24 cellular contexts compared by ENCODE assay signal in the genomic region with DNA sequence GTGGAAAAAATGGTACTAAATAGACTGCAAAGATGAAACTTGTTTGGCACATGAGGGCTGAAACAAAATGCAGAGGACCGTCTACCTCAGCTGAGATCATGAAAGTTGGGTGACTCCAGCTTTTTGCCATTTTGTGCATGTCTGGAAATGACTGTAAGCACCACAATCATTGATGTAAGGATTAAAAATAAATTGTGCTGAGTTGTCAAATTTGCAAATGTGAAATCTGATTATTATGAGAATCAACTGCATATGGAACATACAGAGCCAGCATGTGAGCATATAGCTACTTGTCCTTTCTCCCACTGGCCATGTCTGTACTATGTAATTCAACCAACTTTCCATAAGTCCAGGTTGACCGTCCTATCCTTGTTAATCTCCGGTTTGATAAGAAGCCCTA.
DNase-seq lines count a peak whose midpoint lies in the region; ATAC-seq, FAIRE-seq and TF ChIP-seq lines count a peak whose summit lies in the region.
"Had no signal": no experiment of that assay in that cellular context is flagged by ENCODE, and none has a peak within 500 bp of the region (broad histone marks: within the 10 kb centered on the region; RNA-seq: fewer than 3 reads in every experiment).

No MANE protein-coding gene starts in this region.

- 31% methylated on average over 3 of the region's 3 CpGs for WGBS in A549 (ENCODE audit: missing lambda C conversion rate)
- 50% methylated on average over 1 of the region's 3 CpGs; no CpG with 5 or more reads in 1 of the 2 experiments for WGBS in IMR-90 (ENCODE audit: extremely low coverage in 2 of 2, insufficient read length in 1 of 2), 2 experiments
- 95% methylated on average over 3 of the region's 3 CpGs; no CpG with 5 or more reads in 1 of the 2 experiments for WGBS in H1 (ENCODE audit: extremely low coverage in 1 of 2, insufficient coverage in 1 of 2, insufficient read length in 1 of 2, insufficient replicate concordance in 2 of 2, low coverage in 1 of 2, low lambda C conversion rate in 2 of 2, missing lambda C conversion rate in 1 of 2), 2 experiments

- peaks cover 16% of the 10 kb centered on the region for H3K9me3 Mint-ChIP-seq in CD8-positive, alpha-beta T cell

- TF ChIP-seq POLR2A in A549 (IDR thresholded peaks at IDR 0.05; ENCODE audit: low read length) (no peak), IMR-90 (IDR thresholded peaks at IDR 0.05; ENCODE audit: low read depth, low read length) (no peak), H1 (IDR thresholded peaks at IDR 0.05; ENCODE audit: control extremely low read depth in 1 of 2, low read depth in 2 of 2, low read length in 2 of 2) (no peak)

- POLR2A ChIA-PET in A549 (lab: Yijun Ruan, JAX) (no interaction called here), IMR-90 (lab: Charles Lee; ENCODE audit: unreplicated experiment) (no interaction called here), H1 (lab: Charles Lee; ENCODE audit: partially characterized antibody) (no interaction called here)
- POLR2A ChIA-PET in CD8-positive, alpha-beta T cell (lab: Charles Lee) = no interaction called here

- H4K91ac ChIP-seq in IMR-90 (ENCODE audit: insufficient read depth, low read depth, low read length) (no peak overlapping the region), H1 (replicated peaks; ENCODE audit: insufficient read length, low read length) (no peak overlapping the region)

- H2AK9ac ChIP-seq in IMR-90 (replicated peaks; ENCODE audit: low read depth, low read length, poor library complexity) = no peak overlapping the region

- H3K23ac ChIP-seq in IMR-90 (ENCODE audit: low read depth, low read length) (no peak overlapping the region), H1 (ENCODE audit: insufficient read length) (no peak overlapping the region)

- in situ Hi-C loops in IMR-90 (cut with MboI; ENCODE audit: low sequenced_read_pairs) = no loop called here

- H3K36me3 ChIP-seq in IMR-90 (ENCODE audit: control insufficient read depth, insufficient read depth, low read length) = no peaks in the 10 kb centered on the region
- no peaks in the 10 kb centered on the region for H3K36me3 ChIP-seq in H1 (ENCODE audit: control insufficient read depth in 2 of 4, insufficient read depth in 4 of 4, low read length in 3 of 4)
- no peaks in the 10 kb centered on the region for H3K36me3 ChIP-seq in CD8-positive, alpha-beta T cell (ENCODE audit: insufficient read depth, low read length)
- H3K36me3 ChIP-seq: BLaER1 treated with 17β-estradiol and CSF1 and Interleukin-3, amounts not matched to agents 10 nM and 100 nM had no signal

- H2BK20ac ChIP-seq in IMR-90 (ENCODE audit: low read depth, low read length) (no peak overlapping the region), H1 (ENCODE audit: low read length) (no peak overlapping the region)

- H3K27me3 Mint-ChIP-seq in CD8-positive, alpha-beta T cell (ENCODE audit: low read depth) = no peaks in the 10 kb centered on the region
- H3K27me3 Mint-ChIP-seq: B cell; CD4-positive, alpha-beta T cell; CD8-positive, alpha-beta memory T cell had no signal

- no peak overlapping the region for H3K27ac Mint-ChIP-seq in CD8-positive, alpha-beta T cell
- H3K27ac Mint-ChIP-seq: B cell; CD4-positive, alpha-beta T cell; CD8-positive, alpha-beta memory T cell had no signal

- H3K9me3 ChIP-seq in A549 (no peaks in the 10 kb centered on the region; the same call in 2 of the 3 replicates), IMR-90 (ENCODE audit: control insufficient read depth, insufficient read depth, low read length) (peaks cover 3% of the 10 kb centered on the region; the same call in 1 of the 2 replicates), H1 (ENCODE audit: insufficient read depth in 2 of 2, low read depth in 1 of 2, low read length in 1 of 2) (no peaks in the 10 kb centered on the region)
- no peaks in the 10 kb centered on the region for H3K9me3 ChIP-seq in CD8-positive, alpha-beta T cell (ENCODE audit: low read length)

- H4K5ac ChIP-seq in IMR-90 (ENCODE audit: low read depth, low read length) = no peak overlapping the region
- H4K5ac ChIP-seq in H1 (ENCODE audit: insufficient read length, low read depth, low read length) = no peak overlapping the region

- CTCF ChIA-PET in A549 (lab: Yijun Ruan, JAX) (no interaction called here), IMR-90 (lab: Yijun Ruan, JAX) (no interaction called here), H1 (lab: Charles Lee; ENCODE audit: partially characterized antibody) (no interaction called here)
- CTCF ChIA-PET in CD8-positive, alpha-beta T cell (lab: Charles Lee) = no interaction called here

- no peak overlapping the region for H3K4me3 Mint-ChIP-seq in CD8-positive, alpha-beta T cell
- H3K4me3 Mint-ChIP-seq: B cell; CD4-positive, alpha-beta T cell; CD8-positive, alpha-beta memory T cell had no signal

- H2BK15ac ChIP-seq in IMR-90 (ENCODE audit: low read depth, low read length) = no peak overlapping the region
- no peak overlapping the region for H2BK15ac ChIP-seq in H1 (ENCODE audit: low read length)

- no peak for FAIRE-seq in A549 (lab: Jason Lieb, UNC)
- FAIRE-seq in H1 (lab: Jason Lieb, UNC) = no peak
- FAIRE-seq: A204.1, GM12878, GM12892, GM18507 had no signal

- intact Hi-C loops in IMR-90 (cut with micrococcal nuclease) = no loop called here
- intact Hi-C loops in CD8-positive, alpha-beta T cell (cut with DNase I, micrococcal nuclease) = no loop called here

- no peak overlapping the region for H3K9ac ChIP-seq in IMR-90 (ENCODE audit: low read depth, low read length)
- no peak overlapping the region for H3K9ac ChIP-seq in H1 (replicated peaks in 1 of 4; ENCODE audit: extremely low read depth in 1 of 4, low read depth in 3 of 4, low read length in 3 of 4)
- H3K9ac ChIP-seq: BLaER1 treated with 17β-estradiol and CSF1 and Interleukin-3, amounts not matched to agents 10 nM and 100 nM had no signal

- DNase-seq in A549 (ENCODE audit: low read depth in 1 of 2, low spot score in 1 of 2) (no peak), IMR-90 (no peak), H1 (ENCODE audit: low read depth in 1 of 2, low spot score in 2 of 2) (no peak), superior temporal gyrus (ENCODE audit: extremely low spot score) (no peak)
- DNase-seq in CD8-positive, alpha-beta T cell = no peak
- DNase-seq: 8988T; AML-193; CD4-positive, alpha-beta T cell; CD8-positive, alpha-beta memory T cell; COR-L47; DMS 273 treated with DMSO at 0.1 percent for 48 hours; DMS153; DMS53; DMS79; DND-41; EL; GDM1 had no signal

- H3K18ac ChIP-seq in IMR-90 (ENCODE audit: low read depth, low read length) (no peak overlapping the region), H1 (ENCODE audit: extremely low read depth, low read length) (no peak overlapping the region)

- H2AFZ ChIP-seq in IMR-90 (replicated peaks; ENCODE audit: low read length, poor library complexity) = no peak overlapping the region
- H2AFZ ChIP-seq in H1 (ENCODE audit: low read length) = no peak overlapping the region

- H3K79me1 ChIP-seq in IMR-90 (ENCODE audit: low read depth in 1 of 2, low read length in 2 of 2) = no peaks in the 10 kb centered on the region
- H3K79me1 ChIP-seq in H1 (ENCODE audit: low read depth, low read length) = no peaks in the 10 kb centered on the region

- H3K4me1 ChIP-seq in A549 (no peaks in the 10 kb centered on the region), IMR-90 (ENCODE audit: control insufficient read depth, insufficient read depth, low read length) (no peaks in the 10 kb centered on the region), H1 (replicated peaks in 1 of 4; ENCODE audit: control insufficient read depth in 3 of 4, insufficient read depth in 4 of 4, low read length in 3 of 4) (no peaks in the 10 kb centered on the region)
- no peaks in the 10 kb centered on the region for H3K4me1 ChIP-seq in CD8-positive, alpha-beta T cell (ENCODE audit: insufficient read depth, low read length)
- H3K4me1 ChIP-seq: BLaER1 treated with 17β-estradiol and CSF1 and Interleukin-3, amounts not matched to agents 10 nM and 100 nM had no signal

- H3K27ac ChIP-seq in A549 (no peak overlapping the region), IMR-90 (ENCODE audit: insufficient read depth, low read length) (no peak overlapping the region), H1 (ENCODE audit: low read depth, low read length) (no peak overlapping the region)
- no peak overlapping the region for H3K27ac ChIP-seq in CD8-positive, alpha-beta T cell (ENCODE audit: low read depth, low read length)
- H3K27ac ChIP-seq: BLaER1 treated with 17β-estradiol and CSF1 and Interleukin-3, amounts not matched to agents 10 nM and 100 nM; C4-2B had no signal

- no peak overlapping the region for H3K4me3 ChIP-seq in A549
- H3K4me3 ChIP-seq in IMR-90 (ENCODE audit: insufficient read depth, low read depth, low read length) = no peak overlapping the region
- no peak overlapping the region for H3K4me3 ChIP-seq in H1 (ENCODE audit: extremely low read depth in 1 of 4, insufficient read depth in 2 of 4, low read depth in 3 of 4, low read length in 4 of 4)
- no peak overlapping the region for H3K4me3 ChIP-seq in CD8-positive, alpha-beta T cell (ENCODE audit: low read depth, low read length)
- H3K4me3 ChIP-seq: BLaER1 treated with 17β-estradiol and CSF1 and Interleukin-3, amounts not matched to agents 10 nM and 100 nM; GM12878 had no signal

- TF ChIP-seq CTCF in A549 (IDR thresholded peaks at IDR 0.05) (no peak), IMR-90 (conservative IDR thresholded peaks at IDR 0.05; ENCODE audit: low read depth, low read length) (no peak), H1 (IDR thresholded peaks at IDR 0.05; ENCODE audit: control extremely low read depth in 1 of 3, insufficient read depth in 1 of 3, low read depth in 1 of 3, low read length in 3 of 3) (no peak)
- no peak for TF ChIP-seq CTCF in CD8-positive, alpha-beta T cell (IDR thresholded peaks at IDR 0.05)

- H3K4me2 ChIP-seq in A549 (no peak overlapping the region), IMR-90 (ENCODE audit: low read depth, low read length) (no peak overlapping the region), H1 (ENCODE audit: insufficient read depth in 1 of 2, low read depth in 2 of 2, low read length in 2 of 2) (no peak overlapping the region)
- H3K4me2 ChIP-seq: BLaER1 treated with 17β-estradiol and CSF1 and Interleukin-3, amounts not matched to agents 10 nM and 100 nM had no signal

- H4K8ac ChIP-seq in IMR-90 (ENCODE audit: low read depth in 2 of 2, low read length in 2 of 2) (no peak overlapping the region), H1 (ENCODE audit: extremely low read depth, insufficient read depth, low read length) (no peak overlapping the region)

- TF ChIP-seq EP300 in A549 (IDR thresholded peaks at IDR 0.05) = no peak
- no peak for TF ChIP-seq EP300 in H1 (IDR thresholded peaks at IDR 0.05; ENCODE audit: borderline replicate concordance in 1 of 2, low read depth in 2 of 2, low read length in 2 of 2)

- H2BK120ac ChIP-seq in IMR-90 (ENCODE audit: low read depth, low read length) (no peak overlapping the region), H1 (replicated peaks; ENCODE audit: low read depth, low read length) (no peak overlapping the region)

- no peak overlapping the region for H2BK12ac ChIP-seq in H1 (ENCODE audit: low read depth, low read length)

- H3K36me3 Mint-ChIP-seq in CD8-positive, alpha-beta T cell = no peaks in the 10 kb centered on the region
- H3K36me3 Mint-ChIP-seq: CD8-positive, alpha-beta memory T cell had no signal

- BruUV-seq in IMR-90 (replicated peaks; lab: Mats Ljungman, UMichigan) = no TSS peak

- H3K9me1 ChIP-seq in IMR-90 (ENCODE audit: insufficient read depth, low read length) = no peaks in the 10 kb centered on the region

- H3K4me1 Mint-ChIP-seq in CD8-positive, alpha-beta T cell (ENCODE audit: low read depth) = no peaks in the 10 kb centered on the region
- H3K4me1 Mint-ChIP-seq: B cell; CD8-positive, alpha-beta memory T cell had no signal

- H3K79me2 ChIP-seq in H1 (ENCODE audit: control insufficient read depth in 1 of 2, insufficient read depth in 2 of 2, low read length in 2 of 2) = no peaks in the 10 kb centered on the region

- H3K4ac ChIP-seq in IMR-90 (ENCODE audit: low read depth, low read length) (no peak overlapping the region), H1 (replicated peaks; ENCODE audit: insufficient read length, low read depth, low read length) (no peak overlapping the region)

- no peak overlapping the region for H2BK5ac ChIP-seq in IMR-90 (ENCODE audit: low read depth, low read length, poor library complexity, severe bottlenecking)
- H2BK5ac ChIP-seq in H1 (ENCODE audit: low read depth, low read length) = no peak overlapping the region

- H3K27me3 ChIP-seq in IMR-90 (ENCODE audit: control insufficient read depth, insufficient read depth, low read length) = no peaks in the 10 kb centered on the region
- H3K27me3 ChIP-seq in H1 (replicated peaks in 1 of 4; ENCODE audit: control insufficient read depth in 3 of 4, extremely low read depth in 1 of 4, insufficient read depth in 3 of 4, low read length in 3 of 4) = no peaks in the 10 kb centered on the region
- H3K27me3 ChIP-seq in CD8-positive, alpha-beta T cell (ENCODE audit: insufficient read depth, low read length) = no peaks in the 10 kb centered on the region
- H3K27me3 ChIP-seq: BLaER1 treated with 17β-estradiol and CSF1 and Interleukin-3, amounts not matched to agents 10 nM and 100 nM had no signal

- H2AK5ac ChIP-seq in IMR-90 (ENCODE audit: low read depth, low read length) (no peak overlapping the region), H1 (ENCODE audit: low read depth, low read length) (no peak overlapping the region)

- TF ChIP-seq RAD21 in A549 (conservative IDR thresholded peaks at IDR 0.05 in 1 of 2, IDR thresholded peaks at IDR 0.05 in 1 of 2) (no peak), IMR-90 (IDR thresholded peaks at IDR 0.05; ENCODE audit: low read length) (no peak), H1 (IDR thresholded peaks at IDR 0.05 in 1 of 2, conservative IDR thresholded peaks at IDR 0.05 in 1 of 2; ENCODE audit: low read depth in 2 of 2, low read length in 2 of 2) (no peak)

- H3K56ac ChIP-seq in IMR-90 (ENCODE audit: extremely low read depth, insufficient read depth, low read length) = no peak overlapping the region
- no peak overlapping the region for H3K56ac ChIP-seq in H1 (replicated peaks; ENCODE audit: insufficient read length, low read depth, low read length)

- no peaks in the 10 kb centered on the region for H4K20me1 ChIP-seq in IMR-90 (ENCODE audit: insufficient read depth, low read length)
- no peaks in the 10 kb centered on the region for H4K20me1 ChIP-seq in H1 (replicated peaks in 1 of 2; ENCODE audit: control insufficient read depth in 1 of 2, insufficient read depth in 2 of 2, low read length in 2 of 2)
- H4K20me1 ChIP-seq: BLaER1 treated with 17β-estradiol and CSF1 and Interleukin-3, amounts not matched to agents 10 nM and 100 nM had no signal

- H3K23me2 ChIP-seq in H1 (ENCODE audit: low read depth, low read length) = no peaks in the 10 kb centered on the region

- dilution Hi-C loops in IMR-90 (cut with HindIII; ENCODE audit: low sequenced_read_pairs, unreplicated experiment) = no loop called here

- H3K14ac ChIP-seq in IMR-90 (replicated peaks; ENCODE audit: low read depth, low read length) = no peak overlapping the region
- no peak overlapping the region for H3K14ac ChIP-seq in H1 (ENCODE audit: insufficient read length)

- ATAC-seq in A549 (no peak), IMR-90 (ENCODE audit: low read depth) (no peak)
- no peak for ATAC-seq in CD8-positive, alpha-beta T cell
- ATAC-seq: GM12878 had no signal
